28 cellular contexts compared by ENCODE assay signal in the genomic region with DNA sequence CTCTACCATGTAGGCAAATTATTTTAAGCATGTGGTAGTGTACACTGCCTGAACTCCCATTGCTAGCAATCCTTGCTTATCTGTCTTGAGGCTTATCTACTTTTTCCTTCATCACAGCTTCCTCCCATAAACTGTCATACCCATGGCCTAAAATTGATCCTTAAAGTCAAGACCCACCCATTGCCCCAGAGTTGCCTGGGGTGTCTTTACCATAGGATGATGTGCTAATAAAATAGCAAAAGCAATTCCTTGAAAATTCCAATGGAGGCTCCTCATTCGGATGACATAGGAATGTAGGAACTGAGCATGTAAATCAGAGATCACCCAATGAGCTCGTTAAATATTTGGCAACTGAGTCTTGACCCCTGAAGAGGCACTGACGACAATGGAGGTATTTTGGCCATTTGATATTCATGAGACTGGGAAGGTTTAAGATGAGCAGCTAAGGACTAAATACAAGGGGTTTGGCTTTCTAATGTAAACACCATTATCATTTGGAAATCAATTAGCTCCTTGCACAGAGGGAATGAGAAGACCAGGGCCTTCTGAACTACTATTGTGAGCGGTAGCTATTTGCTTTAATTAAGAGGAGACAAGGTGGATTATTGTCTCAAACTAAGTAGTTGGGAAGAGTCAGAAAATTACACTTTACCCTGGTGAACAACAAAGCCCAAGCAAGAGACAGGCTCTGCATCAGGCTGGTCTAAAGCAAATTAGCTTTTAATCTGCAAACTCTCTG.
"Had no signal": no experiment of that assay in that cellular context is flagged by ENCODE, and none has a peak within 500 bp of the region (broad histone marks: within the 10 kb centered on the region; RNA-seq: fewer than 3 reads in every experiment).

No MANE protein-coding gene starts in this region.

- H3K4me1 Mint-ChIP-seq: memory B cell; mesothelial cell of epicardium; naive B cell; neural crest cell; stimulated activated naive CD8-positive, alpha-beta T cell treated with anti-CD3 and anti-CD28 coated beads, Interleukin-15, amount 100 ng/mL, for 72 hours had no signal

- H3K27me3 Mint-ChIP-seq: dendritic cell treated with granulocyte-macrophage colony-stimulating factor and Interleukin-4, amounts not matched to agents 40 ng/mL and 50 ng/mL, for 4 days; memory B cell; stimulated activated naive CD8-positive, alpha-beta T cell treated with anti-CD3 and anti-CD28 coated beads, Interleukin-15, amount 100 ng/mL, for 72 hours had no signal

- H3K36me3 ChIP-seq: colonic mucosa, lower lobe of right lung, prostate gland, right atrium auricular region, suprapubic skin had no signal

- H3K4me2 ChIP-seq: smooth muscle cell had no signal

- H3K27me3 ChIP-seq: colonic mucosa, foreskin keratinocyte, right atrium auricular region, suprapubic skin had no signal

- H3K4me1 ChIP-seq: colonic mucosa, foreskin keratinocyte, lower lobe of right lung, prostate gland, right atrium auricular region, suprapubic skin had no signal

- DNase-seq: colonic mucosa; effector CD8-positive, alpha-beta T cell; endodermal cell; foreskin keratinocyte; hypothalamus; left ventricle myocardium superior; lower lobe of right lung; mucosa of descending colon; naive B cell; stimulated activated CD4-positive, alpha-beta T cell treated with anti-CD3 and anti-CD28 coated beads, Interleukin-12 subunit alpha, Interleukin-12 subunit beta, amount 100 ng/mL, for 4 hours; stimulated activated CD4-positive, alpha-beta T cell treated with anti-CD3 and anti-CD28 coated beads, Interleukin-1b, Interleukin-23, amount 100 ng/mL, for 48 hours; stimulated activated CD4-positive, alpha-beta T cell treated with anti-CD3 and anti-CD28 coated beads, Interleukin-4, amount 100 ng/mL, for 1 hour; stimulated activated CD8-positive, alpha-beta memory T cell treated with anti-CD3 and anti-CD28 coated beads, Interleukin-4, amount 100 ng/mL, for 48 hours; stimulated activated naive CD4-positive, alpha-beta T cell; stimulated activated naive CD8-positive, alpha-beta T cell treated with anti-CD3 and anti-CD28 coated beads, Interleukin-15, amount 100 ng/mL, for 72 hours had no signal

- H3K9me3 ChIP-seq: colonic mucosa, lower lobe of right lung, mucosa of descending colon, prostate gland, right atrium auricular region, suprapubic skin had no signal

- H3K27ac Mint-ChIP-seq: dendritic cell treated with granulocyte-macrophage colony-stimulating factor and Interleukin-4, amounts not matched to agents 40 ng/mL and 50 ng/mL, for 4 days; memory B cell; mesothelial cell of epicardium; naive B cell; natural killer cell treated with Interleukin-12 subunit alpha and Interleukin-12 subunit beta and Interleukin-15 and Interleukin-18, amount 100 ng/mL, for 72 hours; type B pancreatic cell had no signal

- H3K36me3 Mint-ChIP-seq: memory B cell; mesothelial cell of epicardium; naive B cell; natural killer cell treated with Interleukin-12 subunit alpha and Interleukin-12 subunit beta and Interleukin-15 and Interleukin-18, amount 100 ng/mL, for 72 hours; type B pancreatic cell had no signal

- H3K4me3 Mint-ChIP-seq: dendritic cell treated with granulocyte-macrophage colony-stimulating factor and Interleukin-4, amounts not matched to agents 40 ng/mL and 50 ng/mL, for 4 days; endodermal cell; memory B cell; mesothelial cell of epicardium; naive B cell; natural killer cell treated with Interleukin-12 subunit alpha and Interleukin-12 subunit beta and Interleukin-15 and Interleukin-18, amount 100 ng/mL, for 72 hours; neural crest cell; stimulated activated naive CD8-positive, alpha-beta T cell treated with anti-CD3 and anti-CD28 coated beads, Interleukin-15, amount 100 ng/mL, for 72 hours; type B pancreatic cell had no signal

- H3K4me3 ChIP-seq: colonic mucosa, lower lobe of right lung, mucosa of descending colon, prostate gland, right atrium auricular region, smooth muscle cell, suprapubic skin had no signal

- H3K27ac ChIP-seq: colonic mucosa, epithelial cell of prostate, foreskin keratinocyte, lower lobe of right lung, prostate gland, right atrium auricular region, suprapubic skin had no signal

- H3K9me3 Mint-ChIP-seq: dendritic cell treated with granulocyte-macrophage colony-stimulating factor and Interleukin-4, amounts not matched to agents 40 ng/mL and 50 ng/mL, for 4 days; endodermal cell; mesothelial cell of epicardium; natural killer cell treated with Interleukin-12 subunit alpha and Interleukin-12 subunit beta and Interleukin-15 and Interleukin-18, amount 100 ng/mL, for 72 hours; stimulated activated naive CD8-positive, alpha-beta T cell treated with anti-CD3 and anti-CD28 coated beads, Interleukin-15, amount 100 ng/mL, for 72 hours had no signal

- ATAC-seq: esophagus mucosa; foreskin keratinocyte; left ventricle myocardium superior; lower lobe of right lung; mucosa of descending colon; natural killer cell treated with Interleukin-12 subunit alpha and Interleukin-12 subunit beta and Interleukin-15 and Interleukin-18, amount 100 ng/mL, for 72 hours; sciatic nerve; stimulated activated naive CD8-positive, alpha-beta T cell treated with anti-CD3 and anti-CD28 coated beads, Interleukin-15, amount 100 ng/mL, for 72 hours had no signal
